Comparison of ENCODE assay signal across 1 cellular context in the genomic region with DNA sequence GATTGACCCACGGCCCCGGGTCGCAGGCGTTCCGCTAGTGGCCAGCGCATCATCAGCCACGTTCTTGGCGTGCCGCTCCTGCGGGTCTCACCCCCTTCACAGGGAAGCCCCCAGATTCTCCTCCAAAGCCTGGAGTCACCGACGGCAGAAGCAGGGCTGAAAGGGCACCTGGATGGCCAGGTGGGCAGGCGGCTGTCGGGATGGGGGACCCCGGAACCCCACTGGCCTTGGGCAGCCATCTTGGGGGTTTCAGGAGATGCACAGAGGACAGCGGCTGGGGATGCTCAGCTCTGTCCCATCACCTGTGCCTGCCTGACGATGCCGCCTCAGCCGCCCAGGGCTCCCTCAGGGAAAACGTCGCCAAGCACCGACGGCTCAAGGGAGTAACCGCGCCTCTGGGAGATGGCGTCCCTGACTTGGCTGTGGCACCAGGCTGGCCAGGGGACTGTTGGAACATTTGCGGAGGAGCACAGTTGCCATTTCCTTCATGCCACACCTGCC.
TF ChIP-seq lines count a peak whose summit lies in the region.

No MANE protein-coding gene starts in this region.

TF ChIP-seq in WTC11, 78 proteins besides CTCF, POLR2A, EP300 and RAD21 (continued from another document):
- TF ChIP-seq, protein P1, sequence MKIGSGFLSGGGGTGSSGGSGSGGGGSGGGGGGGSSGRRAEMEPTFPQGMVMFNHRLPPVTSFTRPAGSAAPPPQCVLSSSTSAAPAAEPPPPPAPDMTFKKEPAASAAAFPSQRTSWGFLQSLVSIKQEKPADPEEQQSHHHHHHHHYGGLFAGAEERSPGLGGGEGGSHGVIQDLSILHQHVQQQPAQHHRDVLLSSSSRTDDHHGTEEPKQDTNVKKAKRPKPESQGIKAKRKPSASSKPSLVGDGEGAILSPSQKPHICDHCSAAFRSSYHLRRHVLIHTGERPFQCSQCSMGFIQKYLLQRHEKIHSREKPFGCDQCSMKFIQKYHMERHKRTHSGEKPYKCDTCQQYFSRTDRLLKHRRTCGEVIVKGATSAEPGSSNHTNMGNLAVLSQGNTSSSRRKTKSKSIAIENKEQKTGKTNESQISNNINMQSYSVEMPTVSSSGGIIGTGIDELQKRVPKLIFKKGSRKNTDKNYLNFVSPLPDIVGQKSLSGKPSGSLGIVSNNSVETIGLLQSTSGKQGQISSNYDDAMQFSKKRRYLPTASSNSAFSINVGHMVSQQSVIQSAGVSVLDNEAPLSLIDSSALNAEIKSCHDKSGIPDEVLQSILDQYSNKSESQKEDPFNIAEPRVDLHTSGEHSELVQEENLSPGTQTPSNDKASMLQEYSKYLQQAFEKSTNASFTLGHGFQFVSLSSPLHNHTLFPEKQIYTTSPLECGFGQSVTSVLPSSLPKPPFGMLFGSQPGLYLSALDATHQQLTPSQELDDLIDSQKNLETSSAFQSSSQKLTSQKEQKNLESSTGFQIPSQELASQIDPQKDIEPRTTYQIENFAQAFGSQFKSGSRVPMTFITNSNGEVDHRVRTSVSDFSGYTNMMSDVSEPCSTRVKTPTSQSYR (CRISPR knock-in tag; IDR thresholded peaks at IDR 0.05), result no peak
- TF ChIP-seq GTF2I (CRISPR knock-in tag; conservative IDR thresholded peaks at IDR 0.05) (no peak), ZBTB21 (CRISPR knock-in tag; IDR thresholded peaks at IDR 0.05; ENCODE audit: borderline replicate concordance) (no peak), TCF7 (CRISPR knock-in tag; IDR thresholded peaks at IDR 0.05; ENCODE audit: low read depth) (no peak)
- TF ChIP-seq, protein P2, sequence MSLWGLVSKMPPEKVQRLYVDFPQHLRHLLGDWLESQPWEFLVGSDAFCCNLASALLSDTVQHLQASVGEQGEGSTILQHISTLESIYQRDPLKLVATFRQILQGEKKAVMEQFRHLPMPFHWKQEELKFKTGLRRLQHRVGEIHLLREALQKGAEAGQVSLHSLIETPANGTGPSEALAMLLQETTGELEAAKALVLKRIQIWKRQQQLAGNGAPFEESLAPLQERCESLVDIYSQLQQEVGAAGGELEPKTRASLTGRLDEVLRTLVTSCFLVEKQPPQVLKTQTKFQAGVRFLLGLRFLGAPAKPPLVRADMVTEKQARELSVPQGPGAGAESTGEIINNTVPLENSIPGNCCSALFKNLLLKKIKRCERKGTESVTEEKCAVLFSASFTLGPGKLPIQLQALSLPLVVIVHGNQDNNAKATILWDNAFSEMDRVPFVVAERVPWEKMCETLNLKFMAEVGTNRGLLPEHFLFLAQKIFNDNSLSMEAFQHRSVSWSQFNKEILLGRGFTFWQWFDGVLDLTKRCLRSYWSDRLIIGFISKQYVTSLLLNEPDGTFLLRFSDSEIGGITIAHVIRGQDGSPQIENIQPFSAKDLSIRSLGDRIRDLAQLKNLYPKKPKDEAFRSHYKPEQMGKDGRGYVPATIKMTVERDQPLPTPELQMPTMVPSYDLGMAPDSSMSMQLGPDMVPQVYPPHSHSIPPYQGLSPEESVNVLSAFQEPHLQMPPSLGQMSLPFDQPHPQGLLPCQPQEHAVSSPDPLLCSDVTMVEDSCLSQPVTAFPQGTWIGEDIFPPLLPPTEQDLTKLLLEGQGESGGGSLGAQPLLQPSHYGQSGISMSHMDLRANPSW (CRISPR knock-in tag; conservative IDR thresholded peaks at IDR 0.05; ENCODE audit: low read depth), result no peak
- TF ChIP-seq, protein P3, sequence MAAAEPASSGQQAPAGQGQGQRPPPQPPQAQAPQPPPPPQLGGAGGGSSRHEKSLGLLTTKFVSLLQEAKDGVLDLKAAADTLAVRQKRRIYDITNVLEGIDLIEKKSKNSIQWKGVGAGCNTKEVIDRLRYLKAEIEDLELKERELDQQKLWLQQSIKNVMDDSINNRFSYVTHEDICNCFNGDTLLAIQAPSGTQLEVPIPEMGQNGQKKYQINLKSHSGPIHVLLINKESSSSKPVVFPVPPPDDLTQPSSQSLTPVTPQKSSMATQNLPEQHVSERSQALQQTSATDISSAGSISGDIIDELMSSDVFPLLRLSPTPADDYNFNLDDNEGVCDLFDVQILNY (CRISPR knock-in tag; IDR thresholded peaks at IDR 0.05), result no peak
- TF ChIP-seq, protein P4, sequence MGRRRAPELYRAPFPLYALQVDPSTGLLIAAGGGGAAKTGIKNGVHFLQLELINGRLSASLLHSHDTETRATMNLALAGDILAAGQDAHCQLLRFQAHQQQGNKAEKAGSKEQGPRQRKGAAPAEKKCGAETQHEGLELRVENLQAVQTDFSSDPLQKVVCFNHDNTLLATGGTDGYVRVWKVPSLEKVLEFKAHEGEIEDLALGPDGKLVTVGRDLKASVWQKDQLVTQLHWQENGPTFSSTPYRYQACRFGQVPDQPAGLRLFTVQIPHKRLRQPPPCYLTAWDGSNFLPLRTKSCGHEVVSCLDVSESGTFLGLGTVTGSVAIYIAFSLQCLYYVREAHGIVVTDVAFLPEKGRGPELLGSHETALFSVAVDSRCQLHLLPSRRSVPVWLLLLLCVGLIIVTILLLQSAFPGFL (CRISPR knock-in tag; IDR thresholded peaks at IDR 0.05; ENCODE audit: borderline replicate concordance), result no peak
